In genomic region chr10:1513221-1513620, GRCh38 we compare ENCODE assay signal across 4 cellular contexts.
"Had no signal": no experiment of that assay in that cellular context is flagged by ENCODE, and none has a peak within 500 bp of the region (broad histone marks: within the 10 kb centered on the region; RNA-seq: fewer than 3 reads in every experiment).

No MANE protein-coding gene starts in this region.

- H3K4me3 ChIP-seq: GM23338, K562 had no signal

- H3K4me2 ChIP-seq: GM23338 had no signal

- H2AFZ ChIP-seq: GM23338 had no signal

- H3K27ac Mint-ChIP-seq: GM23338 had no signal

- H3K4me3 Mint-ChIP-seq: GM23338 had no signal

- DNase-seq: HCEC 1CT, IMR-90 had no signal
